In genomic region chrX:52995135-52995973, GRCh38 we compare ENCODE assay signal across 1 cellular context.
TF ChIP-seq lines count a peak whose summit lies in the region.

No MANE protein-coding gene starts in this region.

TF ChIP-seq in K562, 482 proteins besides CTCF, POLR2A, EP300 and RAD21 (continued from another document and continues in another):
- TF ChIP-seq ZBTB40 (IDR thresholded peaks at IDR 0.05): peak; percentile 95
- TF ChIP-seq ZBTB40 (CRISPR knock-in tag; IDR thresholded peaks at IDR 0.05): no peak
- no peak for TF ChIP-seq EGR1 (conservative IDR thresholded peaks at IDR 0.05)
- TF ChIP-seq KDM4B (IDR thresholded peaks at IDR 0.05; ENCODE audit: borderline replicate concordance in 2 of 2, low read depth in 1 of 2): peak in 1 of 2 experiments; percentile 58; a peak in 1 of 4 replicates
- no peak for TF ChIP-seq ELK3 (CRISPR knock-in tag; IDR thresholded peaks at IDR 0.05)
- peak; percentile 86 for TF ChIP-seq JUND (IDR thresholded peaks at IDR 0.05; ENCODE audit: borderline replicate concordance, low read depth, low read length)
- TF ChIP-seq JUND (tag; IDR thresholded peaks at IDR 0.05; ENCODE audit: borderline replicate concordance, low read depth, low read length): no peak
- TF ChIP-seq RFX7 (CRISPR knock-in tag; IDR thresholded peaks at IDR 0.05): no peak
- no peak for TF ChIP-seq ZNF609 (CRISPR knock-in tag; IDR thresholded peaks at IDR 0.05; ENCODE audit: borderline replicate concordance)
- TF ChIP-seq, protein P1, sequence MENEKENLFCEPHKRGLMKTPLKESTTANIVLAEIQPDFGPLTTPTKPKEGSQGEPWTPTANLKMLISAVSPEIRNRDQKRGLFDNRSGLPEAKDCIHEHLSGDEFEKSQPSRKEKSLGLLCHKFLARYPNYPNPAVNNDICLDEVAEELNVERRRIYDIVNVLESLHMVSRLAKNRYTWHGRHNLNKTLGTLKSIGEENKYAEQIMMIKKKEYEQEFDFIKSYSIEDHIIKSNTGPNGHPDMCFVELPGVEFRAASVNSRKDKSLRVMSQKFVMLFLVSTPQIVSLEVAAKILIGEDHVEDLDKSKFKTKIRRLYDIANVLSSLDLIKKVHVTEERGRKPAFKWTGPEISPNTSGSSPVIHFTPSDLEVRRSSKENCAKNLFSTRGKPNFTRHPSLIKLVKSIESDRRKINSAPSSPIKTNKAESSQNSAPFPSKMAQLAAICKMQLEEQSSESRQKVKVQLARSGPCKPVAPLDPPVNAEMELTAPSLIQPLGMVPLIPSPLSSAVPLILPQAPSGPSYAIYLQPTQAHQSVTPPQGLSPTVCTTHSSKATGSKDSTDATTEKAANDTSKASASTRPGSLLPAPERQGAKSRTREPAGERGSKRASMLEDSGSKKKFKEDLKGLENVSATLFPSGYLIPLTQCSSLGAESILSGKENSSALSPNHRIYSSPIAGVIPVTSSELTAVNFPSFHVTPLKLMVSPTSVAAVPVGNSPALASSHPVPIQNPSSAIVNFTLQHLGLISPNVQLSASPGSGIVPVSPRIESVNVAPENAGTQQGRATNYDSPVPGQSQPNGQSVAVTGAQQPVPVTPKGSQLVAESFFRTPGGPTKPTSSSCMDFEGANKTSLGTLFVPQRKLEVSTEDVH (IDR thresholded peaks at IDR 0.05; ENCODE audit: low read depth, partially characterized antibody): no peak
- peak; percentile 31 for TF ChIP-seq MAFF (IDR thresholded peaks at IDR 0.05; ENCODE audit: low read length)
- no peak for TF ChIP-seq PCBP2 (IDR thresholded peaks at IDR 0.05; ENCODE audit: low read depth, low read length, poor library complexity, severe bottlenecking)
- TF ChIP-seq ZNF384 (IDR thresholded peaks at IDR 0.05; ENCODE audit: low read depth, low read length): no peak
- TF ChIP-seq KLF6 (CRISPR knock-in tag; IDR thresholded peaks at IDR 0.05; ENCODE audit: borderline replicate concordance): no peak
- peak; percentile 68 for TF ChIP-seq SP1 (CRISPR knock-in tag; IDR thresholded peaks at IDR 0.05)
- no peak for TF ChIP-seq CBFA2T3 (IDR thresholded peaks at IDR 0.05)
- no peak for TF ChIP-seq ARID2 (IDR thresholded peaks at IDR 0.05)
- no peak for TF ChIP-seq ZNF408 (CRISPR knock-in tag; IDR thresholded peaks at IDR 0.05; ENCODE audit: low read depth)
- TF ChIP-seq ZNF696 (CRISPR knock-in tag; conservative IDR thresholded peaks at IDR 0.05): no peak
- TF ChIP-seq, protein P2, sequence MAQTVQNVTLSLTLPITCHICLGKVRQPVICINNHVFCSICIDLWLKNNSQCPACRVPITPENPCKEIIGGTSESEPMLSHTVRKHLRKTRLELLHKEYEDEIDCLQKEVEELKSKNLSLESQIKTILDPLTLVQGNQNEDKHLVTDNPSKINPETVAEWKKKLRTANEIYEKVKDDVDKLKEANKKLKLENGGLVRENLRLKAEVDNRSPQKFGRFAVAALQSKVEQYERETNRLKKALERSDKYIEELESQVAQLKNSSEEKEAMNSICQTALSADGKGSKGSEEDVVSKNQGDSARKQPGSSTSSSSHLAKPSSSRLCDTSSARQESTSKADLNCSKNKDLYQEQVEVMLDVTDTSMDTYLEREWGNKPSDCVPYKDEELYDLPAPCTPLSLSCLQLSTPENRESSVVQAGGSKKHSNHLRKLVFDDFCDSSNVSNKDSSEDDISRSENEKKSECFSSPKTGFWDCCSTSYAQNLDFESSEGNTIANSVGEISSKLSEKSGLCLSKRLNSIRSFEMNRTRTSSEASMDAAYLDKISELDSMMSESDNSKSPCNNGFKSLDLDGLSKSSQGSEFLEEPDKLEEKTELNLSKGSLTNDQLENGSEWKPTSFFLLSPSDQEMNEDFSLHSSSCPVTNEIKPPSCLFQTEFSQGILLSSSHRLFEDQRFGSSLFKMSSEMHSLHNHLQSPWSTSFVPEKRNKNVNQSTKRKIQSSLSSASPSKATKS (CRISPR knock-in tag; IDR thresholded peaks at IDR 0.05): no peak
- TF ChIP-seq E4F1 (CRISPR knock-in tag; IDR thresholded peaks at IDR 0.05; ENCODE audit: borderline replicate concordance): no peak
- TF ChIP-seq NR4A1 (CRISPR knock-in tag; IDR thresholded peaks at IDR 0.05): no peak
- TF ChIP-seq NR4A1 (tag; IDR thresholded peaks at IDR 0.05): no peak
- TF ChIP-seq, protein P3, sequence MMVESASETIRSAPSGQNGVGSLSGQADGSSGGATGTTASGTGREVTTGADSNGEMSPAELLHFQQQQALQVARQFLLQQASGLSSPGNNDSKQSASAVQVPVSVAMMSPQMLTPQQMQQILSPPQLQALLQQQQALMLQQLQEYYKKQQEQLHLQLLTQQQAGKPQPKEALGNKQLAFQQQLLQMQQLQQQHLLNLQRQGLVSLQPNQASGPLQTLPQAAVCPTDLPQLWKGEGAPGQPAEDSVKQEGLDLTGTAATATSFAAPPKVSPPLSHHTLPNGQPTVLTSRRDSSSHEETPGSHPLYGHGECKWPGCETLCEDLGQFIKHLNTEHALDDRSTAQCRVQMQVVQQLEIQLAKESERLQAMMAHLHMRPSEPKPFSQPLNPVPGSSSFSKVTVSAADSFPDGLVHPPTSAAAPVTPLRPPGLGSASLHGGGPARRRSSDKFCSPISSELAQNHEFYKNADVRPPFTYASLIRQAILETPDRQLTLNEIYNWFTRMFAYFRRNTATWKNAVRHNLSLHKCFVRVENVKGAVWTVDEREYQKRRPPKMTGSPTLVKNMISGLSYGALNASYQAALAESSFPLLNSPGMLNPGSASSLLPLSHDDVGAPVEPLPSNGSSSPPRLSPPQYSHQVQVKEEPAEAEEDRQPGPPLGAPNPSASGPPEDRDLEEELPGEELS (CRISPR knock-in tag; IDR thresholded peaks at IDR 0.05; ENCODE audit: borderline replicate concordance): no peak
- no peak for TF ChIP-seq ZC3H4 (CRISPR knock-in tag; IDR thresholded peaks at IDR 0.05; ENCODE audit: borderline replicate concordance)
- TF ChIP-seq MAZ (CRISPR knock-in tag; conservative IDR thresholded peaks at IDR 0.05 in 1 of 2, IDR thresholded peaks at IDR 0.05 in 1 of 2): 0 out of 4 replicates have a peak, but pooled peaks of 1 of the 2 experiments have one; percentile 19
- TF ChIP-seq, protein P4, sequence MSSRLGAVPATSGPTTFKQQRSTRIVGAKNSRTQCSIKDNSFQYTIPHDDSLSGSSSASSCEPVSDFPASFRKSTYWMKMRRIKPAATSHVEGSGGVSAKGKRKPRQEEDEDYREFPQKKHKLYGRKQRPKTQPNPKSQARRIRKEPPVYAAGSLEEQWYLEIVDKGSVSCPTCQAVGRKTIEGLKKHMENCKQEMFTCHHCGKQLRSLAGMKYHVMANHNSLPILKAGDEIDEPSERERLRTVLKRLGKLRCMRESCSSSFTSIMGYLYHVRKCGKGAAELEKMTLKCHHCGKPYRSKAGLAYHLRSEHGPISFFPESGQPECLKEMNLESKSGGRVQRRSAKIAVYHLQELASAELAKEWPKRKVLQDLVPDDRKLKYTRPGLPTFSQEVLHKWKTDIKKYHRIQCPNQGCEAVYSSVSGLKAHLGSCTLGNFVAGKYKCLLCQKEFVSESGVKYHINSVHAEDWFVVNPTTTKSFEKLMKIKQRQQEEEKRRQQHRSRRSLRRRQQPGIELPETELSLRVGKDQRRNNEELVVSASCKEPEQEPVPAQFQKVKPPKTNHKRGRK (tag; IDR thresholded peaks at IDR 0.05): no peak
